8 cellular contexts compared by ENCODE assay signal in genomic region chr12:55743967-55744931, GRCh38. TPM values are rescaled to one million over a fixed set of nuclear protein-coding genes. Genes with fewer than 3 reads are reported as not detected.
DNase-seq lines count a peak whose midpoint lies in the region; ATAC-seq and TF ChIP-seq lines count a peak whose summit lies in the region.

No MANE protein-coding gene starts in this region.

- H3K36me3 Mint-ChIP-seq in naive thymus-derived CD4-positive, alpha-beta T cell = peaks cover 0 to 5% (median 4%) of the 10 kb centered on the region in 5 donors

- TF ChIP-seq CTCF in GM12875 (IDR thresholded peaks at IDR 0.05; ENCODE audit: borderline replicate concordance, insufficient read depth, low read depth, low read length) (no peak), GM10248 (IDR thresholded peaks at IDR 0.05; ENCODE audit: control extremely low read depth, extremely low read depth, low read depth, missing control alignments) (no peak)

- peak; percentile 21 for DNase-seq in NCI-H2171 (lab: John Stamatoyannopoulos, UW)
- DNase-seq in naive thymus-derived CD4-positive, alpha-beta T cell = no peak
- no peak for DNase-seq in GM10248 (ENCODE audit: extremely low spot score)
- no peak for DNase-seq in SHP77 (lab: John Stamatoyannopoulos, UW)
- no peak for DNase-seq in DMS79 treated with DMSO at 0.1 percent for 48 hours (lab: John Stamatoyannopoulos, UW)

- no peak overlapping the region for H3K27ac ChIP-seq in duodenal mucosa (ENCODE audit: low read depth, low read length)
- peak overlapping the region; percentile 63 for H3K27ac ChIP-seq in naive thymus-derived CD4-positive, alpha-beta T cell (ENCODE audit: low read depth, low read length)

- no peaks in the 10 kb centered on the region for H3K9me3 Mint-ChIP-seq in naive thymus-derived CD4-positive, alpha-beta T cell

- peak overlapping the region; percentile 84 for H3K4me3 ChIP-seq in GM12875 (ENCODE audit: low read depth, low read length)
- H3K4me3 ChIP-seq in duodenal mucosa (ENCODE audit: low read depth in 1 of 2, low read length in 2 of 2) = peak overlapping the region; percentile 65 to 71
- peak overlapping the region; percentile 78 for H3K4me3 ChIP-seq in naive thymus-derived CD4-positive, alpha-beta T cell (ENCODE audit: low read length)

- intact Hi-C loops in naive thymus-derived CD4-positive, alpha-beta T cell (cut with micrococcal nuclease) = loop anchor here (1.0 kb wide), 3 partner anchors 73 to 297 kb away; partner anchors contain the start of genes RPS26 (in 1 of the 2) and SARNP (in 1 of the 2)

- H3K27me3 Mint-ChIP-seq in naive thymus-derived CD4-positive, alpha-beta T cell = peaks cover 0 to 8% (median 0%) of the 10 kb centered on the region in 5 donors

- peaks cover 8 to 12% of the 10 kb centered on the region in 2 donors for H3K4me1 ChIP-seq in duodenal mucosa (ENCODE audit: control insufficient read depth in 1 of 2, insufficient read depth in 2 of 2, low read length in 2 of 2)
- peaks cover 5 to 19% of the 10 kb centered on the region in 2 donors for H3K4me1 ChIP-seq in naive thymus-derived CD4-positive, alpha-beta T cell (ENCODE audit: control insufficient read depth in 2 of 2, insufficient read depth in 2 of 2, low read length in 2 of 2)

- ATAC-seq in naive thymus-derived CD4-positive, alpha-beta T cell = no peak
- no peak for ATAC-seq in GM19463 (IDR thresholded peaks at IDR 0.05; ENCODE audit: unreplicated experiment)

- POLR2A ChIA-PET in naive thymus-derived CD4-positive, alpha-beta T cell (lab: Charles Lee) = interaction anchor here (0.7 to 3.0 kb wide), 19 partner anchors 9 to 594 kb away, joined by 3 to 13 read pairs (median 4); partner anchors contain the start of genes IL23A, ORMDL2, PYM1 and RAB5B
- POLR2A ChIA-PET in GM10248 (lab: Yijun Ruan, JAX) = interaction anchor here (0.5 to 2.4 kb wide), 6 partner anchors 13 to 230 kb away, joined by 3 to 8 read pairs (median 4); partner anchors contain the start of genes ORMDL2 and RAB5B

- H3K4me3 Mint-ChIP-seq in naive thymus-derived CD4-positive, alpha-beta T cell = peak overlapping the region; percentile 90 to 96 (median 94)

- peaks cover 0 to 2% of the 10 kb centered on the region in 2 donors for H3K36me3 ChIP-seq in duodenal mucosa (ENCODE audit: control insufficient read depth in 1 of 2, insufficient read depth in 2 of 2, low read length in 2 of 2)
- peaks cover 0 to 6% (median 0%) of the 10 kb centered on the region in 3 experiments for H3K36me3 ChIP-seq in naive thymus-derived CD4-positive, alpha-beta T cell (ENCODE audit: control insufficient read depth in 2 of 3, insufficient read depth in 3 of 3, low read length in 3 of 3)

- H3K27ac Mint-ChIP-seq in naive thymus-derived CD4-positive, alpha-beta T cell = peak overlapping the region; percentile 30 to 87 (median 83)

- H3K9ac ChIP-seq in duodenal mucosa (ENCODE audit: low read depth in 1 of 2, low read length in 2 of 2) = peak overlapping the region; percentile 33 to 57

- peaks cover 31 to 46% (median 43%) of the 10 kb centered on the region in 7 donors for H3K4me1 Mint-ChIP-seq in naive thymus-derived CD4-positive, alpha-beta T cell

- H3K27me3 ChIP-seq in duodenal mucosa (ENCODE audit: control insufficient read depth in 1 of 2, insufficient read depth in 2 of 2, low read length in 2 of 2) = peaks cover 3 to 12% of the 10 kb centered on the region in 2 donors
- H3K27me3 ChIP-seq in naive thymus-derived CD4-positive, alpha-beta T cell (ENCODE audit: control insufficient read depth in 2 of 2, insufficient read depth in 2 of 2, low read length in 2 of 2) = no peaks in the 10 kb centered on the region

- no peaks in the 10 kb centered on the region for H3K9me3 ChIP-seq in duodenal mucosa (ENCODE audit: control insufficient read depth in 1 of 2, low read length in 2 of 2)
- H3K9me3 ChIP-seq in naive thymus-derived CD4-positive, alpha-beta T cell (ENCODE audit: control insufficient read depth in 2 of 3, low read length in 3 of 3) = no peaks in the 10 kb centered on the region

- CTCF ChIA-PET in naive thymus-derived CD4-positive, alpha-beta T cell (lab: Charles Lee) = interaction anchor here (0.5 to 1.3 kb wide), 4 partner anchors 12 to 195 kb away, joined by 3 to 4 read pairs (median 3); no protein-coding TSS in a partner anchor
- CTCF ChIA-PET in GM10248 (lab: Yijun Ruan, JAX) = interaction anchor here (0.8 to 4.5 kb wide), 8 partner anchors 9 to 296 kb away, joined by 3 to 19 read pairs (median 4); partner anchors contain the start of gene SUOX

RNA-seq across cellular contexts. Expression of gene GDF11, which starts 1.3 kb away (rescaled TPM):
- 10 to 100 TPM in 3 of 5 experiments, 1 to 10 TPM in 2; 6.6 to 16.2 (median 12.0) TPM for total RNA-seq in naive thymus-derived CD4-positive, alpha-beta T cell
- under 1 TPM; 0.79 TPM for polyA plus RNA-seq in naive thymus-derived CD4-positive, alpha-beta T cell

RNA-seq across cellular contexts. Expression of gene CD63, which starts 15.4 kb away (rescaled TPM):
- 100 to 1,000 TPM in 2 of 5 experiments, 10 to 100 TPM in 3; 43.2 to 216 (median 54.3) TPM for total RNA-seq in naive thymus-derived CD4-positive, alpha-beta T cell
- 10 to 100 TPM; 68.7 to 69.8 TPM for polyA plus RNA-seq in naive thymus-derived CD4-positive, alpha-beta T cell

RNA-seq across cellular contexts. Expression of gene RDH5, which starts 24.1 kb away (rescaled TPM):
- 10 to 100 TPM; 14.6 to 24.9 (median 15.9) TPM for total RNA-seq in naive thymus-derived CD4-positive, alpha-beta T cell
- polyA plus RNA-seq in naive thymus-derived CD4-positive, alpha-beta T cell = 1 to 10 TPM in 1 of 2 donors, under 1 TPM in 1; 0.67 to 1.3 TPM

RNA-seq across cellular contexts. Expression of gene BLOC1S1, which starts 28.4 kb away (rescaled TPM):
- 100 to 1,000 TPM in 1 of 5 experiments, 10 to 100 TPM in 4; 37.6 to 112 (median 71.5) TPM for total RNA-seq in naive thymus-derived CD4-positive, alpha-beta T cell
- 100 to 1,000 TPM in 1 of 2 donors, 10 to 100 TPM in 1; 83.5 to 102 TPM for polyA plus RNA-seq in naive thymus-derived CD4-positive, alpha-beta T cell

RNA-seq across cellular contexts. Expression of gene ITGA7, which starts 36.5 kb away (rescaled TPM):
- 1 to 10 TPM; 1.4 to 4.6 (median 3.6) TPM for total RNA-seq in naive thymus-derived CD4-positive, alpha-beta T cell
- not detected for polyA plus RNA-seq in naive thymus-derived CD4-positive, alpha-beta T cell
